In the genomic region with DNA sequence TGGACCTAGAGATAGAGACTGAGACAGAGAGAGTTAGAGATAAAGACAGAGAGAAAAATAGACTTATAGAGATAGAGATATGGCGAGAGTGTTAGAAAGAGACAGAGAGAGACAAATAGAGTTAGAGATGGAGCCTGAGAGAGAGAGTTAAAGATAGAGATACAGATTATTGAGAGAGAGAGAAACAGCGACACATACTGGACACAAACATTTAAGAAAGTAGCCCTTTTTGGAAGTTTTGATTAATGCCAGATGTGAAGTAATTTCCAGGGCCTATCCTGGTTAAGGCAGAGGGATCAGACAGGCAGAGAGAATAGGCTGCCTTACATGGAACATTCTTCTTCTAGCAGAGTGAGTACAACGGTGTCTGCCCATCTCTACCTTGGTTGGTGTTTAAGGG, we compare ENCODE assay signal across 14 cellular contexts.
A peak's percentile ranks its signal among the peaks of the same experiment; 100 is the strongest.
DNase-seq lines count a peak whose midpoint lies in the region; ATAC-seq and TF ChIP-seq lines count a peak whose summit lies in the region.
"Had no signal": no experiment of that assay in that cellular context is flagged by ENCODE, and none has a peak within 500 bp of the region (broad histone marks: within the 10 kb centered on the region; RNA-seq: fewer than 3 reads in every experiment).

No MANE protein-coding gene starts in this region.

- H3K4me2 ChIP-seq in SK-N-SH = no peak overlapping the region
- H3K4me2 ChIP-seq in hepatocyte = no peak overlapping the region
- H3K4me2 ChIP-seq: BLaER1 had no signal

- H4K20me1 ChIP-seq in SK-N-SH (ENCODE audit: insufficient read depth) (no peaks in the 10 kb centered on the region), hepatocyte (ENCODE audit: insufficient read depth, poor library complexity, severe bottlenecking) (no peaks in the 10 kb centered on the region)
- H4K20me1 ChIP-seq: BLaER1 had no signal

- no peak overlapping the region for H3K9ac ChIP-seq in SK-N-SH
- H3K9ac ChIP-seq: BLaER1 had no signal

- no peak overlapping the region for H3K4me3 ChIP-seq in SK-N-SH (ENCODE audit: low read depth in 2 of 2, low read length in 1 of 2)
- no peak overlapping the region for H3K4me3 ChIP-seq in hepatocyte
- H3K4me3 ChIP-seq: BLaER1 had no signal

- H3K79me2 ChIP-seq in SK-N-SH (ENCODE audit: insufficient read depth) (no peaks in the 10 kb centered on the region), hepatocyte (no peaks in the 10 kb centered on the region)

- H3K36me3 ChIP-seq in SK-N-SH (replicated peaks in 1 of 2; ENCODE audit: control insufficient read depth in 1 of 2, insufficient read depth in 2 of 2, low read length in 1 of 2) (no peaks in the 10 kb centered on the region), hepatocyte (replicated peaks; ENCODE audit: insufficient read depth, low read depth) (no peaks in the 10 kb centered on the region)
- H3K36me3 ChIP-seq: BLaER1, neutrophil had no signal

- no peak for ATAC-seq in GM19023 (IDR thresholded peaks at IDR 0.05; ENCODE audit: unreplicated experiment)
- no peak for ATAC-seq in activated CD4-positive, CD25-positive, alpha-beta regulatory T cell treated with anti-CD3 and anti-CD28 coated beads, Interleukin-2, amount 50 U/mL, for 24 hours
- ATAC-seq in GM19324 (IDR thresholded peaks at IDR 0.05; ENCODE audit: low FRiP score, unreplicated experiment) = no peak

- H3K4me1 ChIP-seq in SK-N-SH (ENCODE audit: control insufficient read depth in 1 of 2, insufficient read depth in 2 of 2, low read depth in 1 of 2, low read length in 1 of 2) = peaks cover 0 to 2% of the 10 kb centered on the region in 2 experiments; a peak in 1 of 4 replicates
- no peaks in the 10 kb centered on the region for H3K4me1 ChIP-seq in hepatocyte (ENCODE audit: insufficient read depth)
- H3K4me1 ChIP-seq: BLaER1 had no signal

- no peaks in the 10 kb centered on the region for H3F3A ChIP-seq in SK-N-SH (replicated peaks; ENCODE audit: insufficient read depth)

- CTCF ChIA-PET in SK-N-SH (lab: Yijun Ruan, JAX) = interaction anchor here (1.0 to 1.6 kb wide), 2 partner anchors 13 to 38 kb away, joined by 3 to 6 read pairs; no protein-coding TSS in a partner anchor

- TF ChIP-seq CTCF in C4-2B (conservative IDR thresholded peaks at IDR 0.05) (peak; percentile 62), SK-N-SH (IDR thresholded peaks at IDR 0.05) (peak; percentile 55), hepatocyte (IDR thresholded peaks at IDR 0.05; ENCODE audit: poor library complexity) (peak; percentile 61)

- H3K9me2 ChIP-seq in SK-N-SH (no peaks in the 10 kb centered on the region), hepatocyte (replicated peaks; ENCODE audit: insufficient read depth) (no peaks in the 10 kb centered on the region)

- H3K27ac ChIP-seq in C4-2B = no peak overlapping the region
- H3K27ac ChIP-seq in SK-N-SH (ENCODE audit: low read depth in 2 of 2, low read length in 1 of 2) = no peak overlapping the region
- H3K27ac ChIP-seq in hepatocyte = no peak overlapping the region
- H3K27ac ChIP-seq: BLaER1, neutrophil had no signal

- 15% methylated on average over 3 of the region's 3 CpGs for WGBS in SK-N-SH (ENCODE audit: low lambda C conversion rate)
- 41% methylated on average over 3 of the region's 3 CpGs for WGBS in hepatocyte (ENCODE audit: low lambda C conversion rate, missing lambda C conversion rate)

- H3K9me3 ChIP-seq in SK-N-SH (no peaks in the 10 kb centered on the region), hepatocyte (ENCODE audit: low read depth) (no peaks in the 10 kb centered on the region)
- H3K9me3 ChIP-seq: BLaER1, neutrophil had no signal

- in situ Hi-C loops in KBM-7 (cut with MboI; ENCODE audit: low pct_unique_long_range_greater_than_20kb, low sequenced_read_pairs) = no loop called here

- H3K27me3 ChIP-seq in SK-N-SH (ENCODE audit: insufficient read depth) = no peaks in the 10 kb centered on the region
- no peaks in the 10 kb centered on the region for H3K27me3 ChIP-seq in hepatocyte
- H3K27me3 ChIP-seq: BLaER1, neutrophil had no signal

- H2AFZ ChIP-seq in SK-N-SH (ENCODE audit: low read depth) = no peak overlapping the region
- no peak overlapping the region for H2AFZ ChIP-seq in hepatocyte

- no peak for TF ChIP-seq EP300 in SK-N-SH (IDR thresholded peaks at IDR 0.05; ENCODE audit: borderline replicate concordance in 1 of 2, low read depth in 1 of 2, low read length in 1 of 2)

- peak; percentile 59 for TF ChIP-seq RAD21 in SK-N-SH (IDR thresholded peaks at IDR 0.05; ENCODE audit: low read length)

- POLR2A ChIA-PET in SK-N-SH (lab: Yijun Ruan, JAX) = no interaction called here

- peak; percentile 4 for DNase-seq in KBM-7
- peak; percentile 15 for DNase-seq in SK-N-SH
- peak; percentile 40 for DNase-seq in hepatocyte (ENCODE audit: low spot score)
- DNase-seq in activated effector memory CD4-positive, alpha-beta T cell treated with anti-CD3 and anti-CD28 coated beads, Interleukin-2, amount 50 U/mL, for 16 hours = no peak
- DNase-seq: activated T-cell treated with anti-CD3 and anti-CD28 coated beads for 4 hours; cerebellar nuclear complex; erythroblast; stimulated activated naive CD4-positive, alpha-beta T cell treated with Interleukin-2 at 50 U/mL for 16 hours had no signal

TF ChIP-seq in SK-N-SH, 30 proteins besides CTCF, POLR2A, EP300 and RAD21 (continues in another document):
- TF ChIP-seq GABPA (IDR thresholded peaks at IDR 0.05; ENCODE audit: low read depth) = no peak
- no peak; the same call in 1 of the 2 replicates for TF ChIP-seq SMC3 (IDR thresholded peaks at IDR 0.05; ENCODE audit: low read depth, low read length)
- TF ChIP-seq CHD2 (IDR thresholded peaks at IDR 0.05; ENCODE audit: low read length, partially characterized antibody) = no peak
- TF ChIP-seq, protein P1, sequence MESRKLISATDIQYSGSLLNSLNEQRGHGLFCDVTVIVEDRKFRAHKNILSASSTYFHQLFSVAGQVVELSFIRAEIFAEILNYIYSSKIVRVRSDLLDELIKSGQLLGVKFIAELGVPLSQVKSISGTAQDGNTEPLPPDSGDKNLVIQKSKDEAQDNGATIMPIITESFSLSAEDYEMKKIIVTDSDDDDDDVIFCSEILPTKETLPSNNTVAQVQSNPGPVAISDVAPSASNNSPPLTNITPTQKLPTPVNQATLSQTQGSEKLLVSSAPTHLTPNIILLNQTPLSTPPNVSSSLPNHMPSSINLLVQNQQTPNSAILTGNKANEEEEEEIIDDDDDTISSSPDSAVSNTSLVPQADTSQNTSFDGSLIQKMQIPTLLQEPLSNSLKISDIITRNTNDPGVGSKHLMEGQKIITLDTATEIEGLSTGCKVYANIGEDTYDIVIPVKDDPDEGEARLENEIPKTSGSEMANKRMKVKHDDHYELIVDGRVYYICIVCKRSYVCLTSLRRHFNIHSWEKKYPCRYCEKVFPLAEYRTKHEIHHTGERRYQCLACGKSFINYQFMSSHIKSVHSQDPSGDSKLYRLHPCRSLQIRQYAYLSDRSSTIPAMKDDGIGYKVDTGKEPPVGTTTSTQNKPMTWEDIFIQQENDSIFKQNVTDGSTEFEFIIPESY (IDR thresholded peaks at IDR 0.05; ENCODE audit: borderline replicate concordance, low read depth) = no peak
- TF ChIP-seq, protein P2, sequence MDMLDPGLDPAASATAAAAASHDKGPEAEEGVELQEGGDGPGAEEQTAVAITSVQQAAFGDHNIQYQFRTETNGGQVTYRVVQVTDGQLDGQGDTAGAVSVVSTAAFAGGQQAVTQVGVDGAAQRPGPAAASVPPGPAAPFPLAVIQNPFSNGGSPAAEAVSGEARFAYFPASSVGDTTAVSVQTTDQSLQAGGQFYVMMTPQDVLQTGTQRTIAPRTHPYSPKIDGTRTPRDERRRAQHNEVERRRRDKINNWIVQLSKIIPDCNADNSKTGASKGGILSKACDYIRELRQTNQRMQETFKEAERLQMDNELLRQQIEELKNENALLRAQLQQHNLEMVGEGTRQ (IDR thresholded peaks at IDR 0.05; ENCODE audit: borderline replicate concordance, low read depth, low read length) = no peak
- TF ChIP-seq, protein P3, sequence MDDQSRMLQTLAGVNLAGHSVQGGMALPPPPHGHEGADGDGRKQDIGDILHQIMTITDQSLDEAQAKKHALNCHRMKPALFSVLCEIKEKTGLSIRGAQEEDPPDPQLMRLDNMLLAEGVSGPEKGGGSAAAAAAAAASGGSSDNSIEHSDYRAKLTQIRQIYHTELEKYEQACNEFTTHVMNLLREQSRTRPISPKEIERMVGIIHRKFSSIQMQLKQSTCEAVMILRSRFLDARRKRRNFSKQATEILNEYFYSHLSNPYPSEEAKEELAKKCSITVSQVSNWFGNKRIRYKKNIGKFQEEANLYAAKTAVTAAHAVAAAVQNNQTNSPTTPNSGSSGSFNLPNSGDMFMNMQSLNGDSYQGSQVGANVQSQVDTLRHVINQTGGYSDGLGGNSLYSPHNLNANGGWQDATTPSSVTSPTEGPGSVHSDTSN (IDR thresholded peaks at IDR 0.05) = no peak
- TF ChIP-seq YY1 (IDR thresholded peaks at IDR 0.05; ENCODE audit: low read depth) = no peak
- TF ChIP-seq TCF12 (IDR thresholded peaks at IDR 0.05) = peak; percentile 62
- no peak for TF ChIP-seq ELF1 (IDR thresholded peaks at IDR 0.05)
- TF ChIP-seq RXRA (IDR thresholded peaks at IDR 0.05; ENCODE audit: borderline replicate concordance, low read depth) = no peak
- TF ChIP-seq, protein P4, sequence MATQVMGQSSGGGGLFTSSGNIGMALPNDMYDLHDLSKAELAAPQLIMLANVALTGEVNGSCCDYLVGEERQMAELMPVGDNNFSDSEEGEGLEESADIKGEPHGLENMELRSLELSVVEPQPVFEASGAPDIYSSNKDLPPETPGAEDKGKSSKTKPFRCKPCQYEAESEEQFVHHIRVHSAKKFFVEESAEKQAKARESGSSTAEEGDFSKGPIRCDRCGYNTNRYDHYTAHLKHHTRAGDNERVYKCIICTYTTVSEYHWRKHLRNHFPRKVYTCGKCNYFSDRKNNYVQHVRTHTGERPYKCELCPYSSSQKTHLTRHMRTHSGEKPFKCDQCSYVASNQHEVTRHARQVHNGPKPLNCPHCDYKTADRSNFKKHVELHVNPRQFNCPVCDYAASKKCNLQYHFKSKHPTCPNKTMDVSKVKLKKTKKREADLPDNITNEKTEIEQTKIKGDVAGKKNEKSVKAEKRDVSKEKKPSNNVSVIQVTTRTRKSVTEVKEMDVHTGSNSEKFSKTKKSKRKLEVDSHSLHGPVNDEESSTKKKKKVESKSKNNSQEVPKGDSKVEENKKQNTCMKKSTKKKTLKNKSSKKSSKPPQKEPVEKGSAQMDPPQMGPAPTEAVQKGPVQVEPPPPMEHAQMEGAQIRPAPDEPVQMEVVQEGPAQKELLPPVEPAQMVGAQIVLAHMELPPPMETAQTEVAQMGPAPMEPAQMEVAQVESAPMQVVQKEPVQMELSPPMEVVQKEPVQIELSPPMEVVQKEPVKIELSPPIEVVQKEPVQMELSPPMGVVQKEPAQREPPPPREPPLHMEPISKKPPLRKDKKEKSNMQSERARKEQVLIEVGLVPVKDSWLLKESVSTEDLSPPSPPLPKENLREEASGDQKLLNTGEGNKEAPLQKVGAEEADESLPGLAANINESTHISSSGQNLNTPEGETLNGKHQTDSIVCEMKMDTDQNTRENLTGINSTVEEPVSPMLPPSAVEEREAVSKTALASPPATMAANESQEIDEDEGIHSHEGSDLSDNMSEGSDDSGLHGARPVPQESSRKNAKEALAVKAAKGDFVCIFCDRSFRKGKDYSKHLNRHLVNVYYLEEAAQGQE (IDR thresholded peaks at IDR 0.05; ENCODE audit: low read depth, low read length) = no peak
- no peak for TF ChIP-seq RFX5 (IDR thresholded peaks at IDR 0.05; ENCODE audit: low read length)
